In genomic region chr6:142377112-142377848, GRCh38 we compare ENCODE assay signal across 1 cellular context.
A peak's percentile ranks its signal among the peaks of the same experiment; 100 is the strongest.
TF ChIP-seq lines count a peak whose summit lies in the region.

No MANE protein-coding gene starts in this region.

TF ChIP-seq in HepG2, 621 proteins besides CTCF, POLR2A, EP300 and RAD21 (continued from another document and continues in another):
- TF ChIP-seq ZNF597 (CRISPR knock-in tag; IDR thresholded peaks at IDR 0.05), result no peak
- no peak for TF ChIP-seq KLF12 (CRISPR knock-in tag; IDR thresholded peaks at IDR 0.05; ENCODE audit: borderline replicate concordance)
- TF ChIP-seq YEATS4 (CRISPR knock-in tag; IDR thresholded peaks at IDR 0.05; ENCODE audit: borderline replicate concordance), result no peak; the same call in 1 of the 2 replicates
- no peak for TF ChIP-seq NFE2 (CRISPR knock-in tag; IDR thresholded peaks at IDR 0.05)
- TF ChIP-seq ZBTB25 (CRISPR knock-in tag; IDR thresholded peaks at IDR 0.05), result no peak
- no peak for TF ChIP-seq ZNF235 (CRISPR knock-in tag; IDR thresholded peaks at IDR 0.05; ENCODE audit: borderline replicate concordance)
- TF ChIP-seq ZNF720 (CRISPR knock-in tag; IDR thresholded peaks at IDR 0.05), result no peak
- TF ChIP-seq HDAC2 (CRISPR knock-in tag; IDR thresholded peaks at IDR 0.05), result peak; percentile 45
- TF ChIP-seq GABPB1 (CRISPR knock-in tag; IDR thresholded peaks at IDR 0.05), result 0 out of 2 replicates have a peak, but pooled peaks have one; percentile 13
- TF ChIP-seq ZNF224 (CRISPR knock-in tag; IDR thresholded peaks at IDR 0.05), result no peak
- no peak for TF ChIP-seq ARHGAP35 (CRISPR knock-in tag; IDR thresholded peaks at IDR 0.05; ENCODE audit: borderline replicate concordance)
- TF ChIP-seq ATAD3A (CRISPR knock-in tag; IDR thresholded peaks at IDR 0.05), result no peak
- no peak for TF ChIP-seq KDM3A (CRISPR knock-in tag; IDR thresholded peaks at IDR 0.05; ENCODE audit: low read depth)
- 0 out of 2 replicates have a peak, but pooled peaks have one; percentile 59 for TF ChIP-seq ZNF747 (CRISPR knock-in tag; IDR thresholded peaks at IDR 0.05; ENCODE audit: borderline replicate concordance)
- no peak; the same call in 1 of the 2 replicates for TF ChIP-seq HMG20A (CRISPR knock-in tag; IDR thresholded peaks at IDR 0.05; ENCODE audit: borderline replicate concordance)
- no peak for TF ChIP-seq ZNF383 (CRISPR knock-in tag; IDR thresholded peaks at IDR 0.05; ENCODE audit: borderline replicate concordance)
- TF ChIP-seq HIVEP1 (CRISPR knock-in tag; IDR thresholded peaks at IDR 0.05), result no peak
- TF ChIP-seq TOE1 (CRISPR knock-in tag; IDR thresholded peaks at IDR 0.05), result no peak
- TF ChIP-seq MAFK (conservative IDR thresholded peaks at IDR 0.05 in 1 of 2, IDR thresholded peaks at IDR 0.05 in 1 of 2; ENCODE audit: low read length in 2 of 2), result no peak
- peak; percentile 33; the same call in 1 of the 2 replicates for TF ChIP-seq BRD4 (CRISPR knock-in tag; IDR thresholded peaks at IDR 0.05)
- no peak for TF ChIP-seq E2F5 (CRISPR knock-in tag; conservative IDR thresholded peaks at IDR 0.05)
- TF ChIP-seq ETV6 (CRISPR knock-in tag; conservative IDR thresholded peaks at IDR 0.05), result no peak
- TF ChIP-seq ZNF784 (CRISPR knock-in tag; IDR thresholded peaks at IDR 0.05; ENCODE audit: borderline replicate concordance), result no peak
- no peak for TF ChIP-seq ZNF549 (CRISPR knock-in tag; IDR thresholded peaks at IDR 0.05)
- TF ChIP-seq ZNF205 (CRISPR knock-in tag; IDR thresholded peaks at IDR 0.05), result no peak
- no peak for TF ChIP-seq NR0B2 (CRISPR knock-in tag; IDR thresholded peaks at IDR 0.05)
- no peak for TF ChIP-seq PBX2 (CRISPR knock-in tag; IDR thresholded peaks at IDR 0.05)
- TF ChIP-seq ZNF576 (CRISPR knock-in tag; IDR thresholded peaks at IDR 0.05), result no peak
- no peak for TF ChIP-seq ZNF788 (CRISPR knock-in tag; IDR thresholded peaks at IDR 0.05; ENCODE audit: borderline replicate concordance)
- no peak for TF ChIP-seq ZNF740 (CRISPR knock-in tag; IDR thresholded peaks at IDR 0.05)
- no peak for TF ChIP-seq ZNF512B (CRISPR knock-in tag; IDR thresholded peaks at IDR 0.05; ENCODE audit: borderline replicate concordance)
- no peak for TF ChIP-seq ZNF101 (CRISPR knock-in tag; IDR thresholded peaks at IDR 0.05; ENCODE audit: borderline replicate concordance, low read depth)
- no peak for TF ChIP-seq ZNF431 (CRISPR knock-in tag; IDR thresholded peaks at IDR 0.05; ENCODE audit: borderline replicate concordance, low read depth)
- TF ChIP-seq CHD2 (IDR thresholded peaks at IDR 0.05; ENCODE audit: low read depth, low read length), result no peak
- TF ChIP-seq TAF1 (CRISPR knock-in tag; IDR thresholded peaks at IDR 0.05), result peak; percentile 53; the same call in 1 of the 2 replicates
- no peak for TF ChIP-seq NONO (IDR thresholded peaks at IDR 0.05)
- no peak for TF ChIP-seq NONO (CRISPR knock-in tag; conservative IDR thresholded peaks at IDR 0.05)
- no peak for TF ChIP-seq EHMT2 (IDR thresholded peaks at IDR 0.05; ENCODE audit: borderline replicate concordance, low read depth, low read length)
- peak; percentile 75; the same call in 1 of the 2 replicates for TF ChIP-seq ZBTB38 (CRISPR knock-in tag; IDR thresholded peaks at IDR 0.05)
- no peak for TF ChIP-seq SMC3 (IDR thresholded peaks at IDR 0.05; ENCODE audit: low read length)
- no peak for TF ChIP-seq ZSCAN29 (CRISPR knock-in tag; conservative IDR thresholded peaks at IDR 0.05)
- TF ChIP-seq ZNF253 (CRISPR knock-in tag; IDR thresholded peaks at IDR 0.05; ENCODE audit: borderline replicate concordance), result no peak
- no peak for TF ChIP-seq E2F1 (CRISPR knock-in tag; IDR thresholded peaks at IDR 0.05)
- TF ChIP-seq ZFP62 (CRISPR knock-in tag; IDR thresholded peaks at IDR 0.05), result no peak
- TF ChIP-seq ARID5B (CRISPR knock-in tag; IDR thresholded peaks at IDR 0.05), result no peak; the same call in 1 of the 2 replicates
- TF ChIP-seq ZFX (CRISPR knock-in tag; IDR thresholded peaks at IDR 0.05; ENCODE audit: low read depth), result no peak
- no peak for TF ChIP-seq ATF7-NPFF (CRISPR knock-in tag; IDR thresholded peaks at IDR 0.05; ENCODE audit: low read depth)
- TF ChIP-seq KDM4B (CRISPR knock-in tag; IDR thresholded peaks at IDR 0.05), result no peak
- no peak for TF ChIP-seq GTF2F1 (IDR thresholded peaks at IDR 0.05; ENCODE audit: low read length)
